9 cellular contexts compared by ENCODE assay signal in genomic region chr5:96067902-96068614, GRCh38.
A peak's percentile ranks its signal among the peaks of the same experiment; 100 is the strongest.
DNase-seq lines count a peak whose midpoint lies in the region; ATAC-seq and TF ChIP-seq lines count a peak whose summit lies in the region.
"Had no signal": no experiment of that assay in that cellular context is flagged by ENCODE, and none has a peak within 500 bp of the region (broad histone marks: within the 10 kb centered on the region; RNA-seq: fewer than 3 reads in every experiment).

No MANE protein-coding gene starts in this region.

- peak overlapping the region; percentile 71 for H3K4me3 Mint-ChIP-seq in HFFc6
- H3K4me3 Mint-ChIP-seq in activated T-helper 17 cell treated with anti-CD3 and anti-CD28 coated beads, Interleukin-2, amount 50 U/mL, for 72 hours, result peak overlapping the region; percentile 53

- no peaks in the 10 kb centered on the region for H3K27me3 ChIP-seq in vagina

- H3K4me1 Mint-ChIP-seq in HFFc6 (ENCODE audit: low read depth), result peaks cover 75% of the 10 kb centered on the region
- peaks cover 36% of the 10 kb centered on the region for H3K4me1 Mint-ChIP-seq in activated T-helper 17 cell treated with anti-CD3 and anti-CD28 coated beads, Interleukin-2, amount 50 U/mL, for 72 hours

- peaks cover 6% of the 10 kb centered on the region for H3K36me3 Mint-ChIP-seq in HFFc6 (ENCODE audit: low read depth)
- H3K36me3 Mint-ChIP-seq in activated T-helper 17 cell treated with anti-CD3 and anti-CD28 coated beads, Interleukin-2, amount 50 U/mL, for 72 hours (ENCODE audit: low read depth), result no peaks in the 10 kb centered on the region

- H3K27me3 Mint-ChIP-seq in HFFc6 (ENCODE audit: insufficient read depth), result peaks cover 1% of the 10 kb centered on the region; the same call in 1 of the 2 replicates
- no peaks in the 10 kb centered on the region for H3K27me3 Mint-ChIP-seq in activated T-helper 17 cell treated with anti-CD3 and anti-CD28 coated beads, Interleukin-2, amount 50 U/mL, for 72 hours

- no peak for TF ChIP-seq POLR2A in vagina (IDR thresholded peaks at IDR 0.05)

- no peaks in the 10 kb centered on the region for H3K36me3 ChIP-seq in vagina

- intact Hi-C loops in left colon (cut with DNase I, micrococcal nuclease) (no loop called here), vagina (cut with DNase I) (no loop called here)

- H3K4me3 ChIP-seq in AG09309 (ENCODE audit: control insufficient read depth, low read depth, low read length) (no peak overlapping the region), vagina (no peak overlapping the region)

- no peaks in the 10 kb centered on the region for H3K9me3 ChIP-seq in vagina

- H3K9me3 Mint-ChIP-seq in HFFc6, result no peaks in the 10 kb centered on the region
- no peaks in the 10 kb centered on the region for H3K9me3 Mint-ChIP-seq in activated T-helper 17 cell treated with anti-CD3 and anti-CD28 coated beads, Interleukin-2, amount 50 U/mL, for 72 hours

- peak overlapping the region; percentile 93 for H3K27ac Mint-ChIP-seq in HFFc6
- H3K27ac Mint-ChIP-seq in activated T-helper 17 cell treated with anti-CD3 and anti-CD28 coated beads, Interleukin-2, amount 50 U/mL, for 72 hours, result peak overlapping the region; percentile 93

- peak; percentile 79 for DNase-seq in AG09309 (ENCODE audit: low read depth)
- peak; percentile 90 for DNase-seq in HFFc6
- DNase-seq in left colon, result peak in 1 of 2 donors; percentile 7
- no peak for DNase-seq in stimulated activated naive CD4-positive, alpha-beta T cell treated with Interleukin-2 at 50 U/mL for 16 hours (lab: John Stamatoyannopoulos, UW)
- DNase-seq in vagina (ENCODE audit: extremely low spot score in 2 of 2), result no peak
- DNase-seq: amygdala had no signal

- TF ChIP-seq CTCF in AG09309 (IDR thresholded peaks at IDR 0.05; ENCODE audit: control insufficient read depth, insufficient read depth, low read depth, low read length, missing control alignments) (no peak), HFFc6 (IDR thresholded peaks at IDR 0.05) (no peak), vagina (IDR thresholded peaks at IDR 0.05) (no peak)

- peak; percentile 70 for ATAC-seq in activated T-helper 17 cell treated with anti-CD3 and anti-CD28 coated beads, Interleukin-2, amount 50 U/mL, for 72 hours (replicated peaks)
- ATAC-seq in left colon (peak; percentile 66), GM18520 (IDR thresholded peaks at IDR 0.05; ENCODE audit: unreplicated experiment) (no peak), HG02763 (IDR thresholded peaks at IDR 0.05; ENCODE audit: unreplicated experiment) (no peak)

- H3K4me1 ChIP-seq in vagina, result no peaks in the 10 kb centered on the region

- H3K27ac ChIP-seq in vagina, result no peak overlapping the region

Comparison
In these comparisons a context has a peak if more than half of its experiments do, and no peak if none do; other contexts are left out.
1. DNase-seq: peak in AG09309 (single experiment) and HFFc6 (single experiment); none in stimulated activated naive CD4-positive, alpha-beta T cell treated with Interleukin-2 at 50 U/mL for 16 hours (single experiment) and vagina (0 of 2).
2. ATAC-seq: peak in activated T-helper 17 cell treated with anti-CD3 and anti-CD28 coated beads, Interleukin-2, amount 50 U/mL, for 72 hours (single experiment) and left colon (single experiment); none in GM18520 (single experiment) and HG02763 (single experiment).